10 cellular contexts compared by ENCODE assay signal in genomic region chr5:173016069-173016455, GRCh38. TPM values are rescaled to one million over a fixed set of nuclear protein-coding genes. Genes with fewer than 3 reads are reported as not detected.
A peak's percentile ranks its signal among the peaks of the same experiment; 100 is the strongest.
DNase-seq lines count a peak whose midpoint lies in the region; ATAC-seq and TF ChIP-seq lines count a peak whose summit lies in the region.
"Had no signal": no experiment of that assay in that cellular context is flagged by ENCODE, and none has a peak within 500 bp of the region (broad histone marks: within the 10 kb centered on the region; RNA-seq: fewer than 3 reads in every experiment).

No MANE protein-coding gene starts in this region.

- H3K27me3 Mint-ChIP-seq in osteocyte (ENCODE audit: unreplicated experiment): no peaks in the 10 kb centered on the region

- H3K9me3 Mint-ChIP-seq in osteocyte (ENCODE audit: unreplicated experiment): no peaks in the 10 kb centered on the region

- H3K9me3 ChIP-seq in PC-3 (ENCODE audit: low read length): no peaks in the 10 kb centered on the region
- no peaks in the 10 kb centered on the region for H3K9me3 ChIP-seq in endocrine pancreas (ENCODE audit: control insufficient read depth, low read length)

- H3F3A ChIP-seq in PC-3 (ENCODE audit: low read length, unreplicated experiment): no peaks in the 10 kb centered on the region

- H3K4me2 ChIP-seq in PC-3 (ENCODE audit: low read length): peak overlapping the region; percentile 31

- no peak for TF ChIP-seq CTCF in PC-3 (conservative IDR thresholded peaks at IDR 0.05; ENCODE audit: low read depth, low read length)
- no peak for TF ChIP-seq CTCF in osteocyte (IDR thresholded peaks at IDR 0.05)

- peaks cover 17% of the 10 kb centered on the region for H4K20me1 ChIP-seq in PC-3 (ENCODE audit: low read length)

- no TSS peak for BruUV-seq in PC-3 (replicated peaks; lab: Mats Ljungman, UMichigan)

- peak overlapping the region; percentile 8; the same call in 1 of the 2 replicates for H3K4me3 ChIP-seq in ACC112 (ENCODE audit: low read depth, low read length)
- no peak overlapping the region for H3K4me3 ChIP-seq in PC-3 (ENCODE audit: low read length)
- H3K4me3 ChIP-seq in endocrine pancreas (ENCODE audit: control insufficient read depth, insufficient read depth, low read length): peak overlapping the region; percentile 25

- DNase-seq in PC-3 (no peak), osteocyte (ENCODE audit: extremely low spot score, unreplicated experiment) (no peak), NCI-H1105 (lab: John Stamatoyannopoulos, UW) (no peak), NCI-H526 treated with DMSO at 0.1 percent for 48 hours (lab: John Stamatoyannopoulos, UW) (no peak), cerebellar nuclear complex (lab: John Stamatoyannopoulos, UW) (no peak)
- DNase-seq: DMS79 treated with DMSO at 0.1 percent for 48 hours, erythroblast had no signal

- CTCF ChIA-PET in PC-3 (lab: Charles Lee): no interaction called here

- peak overlapping the region; percentile 5 for H3K4me3 Mint-ChIP-seq in osteocyte (ENCODE audit: unreplicated experiment)

- peaks cover 32% of the 10 kb centered on the region for H3K4me1 Mint-ChIP-seq in osteocyte (ENCODE audit: unreplicated experiment)

- peak overlapping the region; percentile 65; the same call in 1 of the 2 replicates for H3K27ac ChIP-seq in ACC112 (ENCODE audit: low read depth, low read length)
- peak overlapping the region; percentile 58 for H3K27ac ChIP-seq in PC-3 (ENCODE audit: low read length)

- H3K9ac ChIP-seq in PC-3 (ENCODE audit: low read length) (no peak overlapping the region), endocrine pancreas (ENCODE audit: control insufficient read depth, insufficient read depth, low read length) (no peak overlapping the region)

- H3K36me3 Mint-ChIP-seq in osteocyte (ENCODE audit: unreplicated experiment): peaks cover 16% of the 10 kb centered on the region

- no peaks in the 10 kb centered on the region for H3K9me2 ChIP-seq in PC-3 (replicated peaks; ENCODE audit: low read length)

- H3K79me2 ChIP-seq in ACC112 (ENCODE audit: control insufficient read depth, insufficient read depth, low read length, unreplicated experiment) (peaks cover 57% of the 10 kb centered on the region), PC-3 (ENCODE audit: low read length) (peaks cover 83% of the 10 kb centered on the region)

- H3K36me3 ChIP-seq in ACC112 (ENCODE audit: insufficient read depth, low read length) (no peaks in the 10 kb centered on the region; the same call in 1 of the 2 replicates), PC-3 (ENCODE audit: low read depth, low read length) (peaks cover 13% of the 10 kb centered on the region; the same call in 1 of the 2 replicates), endocrine pancreas (ENCODE audit: control insufficient read depth, insufficient read depth, low read length) (no peaks in the 10 kb centered on the region)

- ATAC-seq in PC-3: peak; percentile 5; the same call in 1 of the 2 replicates
- ATAC-seq in GM18511 (IDR thresholded peaks at IDR 0.05; ENCODE audit: unreplicated experiment): no peak

- intact Hi-C loops in PC-3 (cut with micrococcal nuclease): loop anchor here (2.0 to 5.0 kb wide), 2 partner anchors 31 to 41 kb away; partner anchors contain the start of gene CREBRF

- H2AFZ ChIP-seq in ACC112 (ENCODE audit: low read length, unreplicated experiment) (no peak overlapping the region), PC-3 (ENCODE audit: low read length) (no peak overlapping the region)

- H3K27me3 ChIP-seq in ACC112 (ENCODE audit: insufficient read depth, low read length) (no peaks in the 10 kb centered on the region), PC-3 (ENCODE audit: low read length) (no peaks in the 10 kb centered on the region), endocrine pancreas (ENCODE audit: control insufficient read depth, insufficient read depth, low read length) (no peaks in the 10 kb centered on the region)

- POLR2A ChIA-PET in PC-3 (lab: Charles Lee; ENCODE audit: unreplicated experiment): no interaction called here

- H3K27ac Mint-ChIP-seq in osteocyte (ENCODE audit: unreplicated experiment): peak overlapping the region; percentile 84

- H3K4me1 ChIP-seq in ACC112 (ENCODE audit: control insufficient read depth, insufficient read depth, low read length, unreplicated experiment) (peaks cover 25% of the 10 kb centered on the region), PC-3 (ENCODE audit: insufficient read depth, low read length) (peaks cover 22% of the 10 kb centered on the region), endocrine pancreas (ENCODE audit: control insufficient read depth, insufficient read depth, low read length) (peaks cover 5% of the 10 kb centered on the region)

RNA-seq across cellular contexts. Expression of gene ATP6V0E1, which starts 32.5 kb away (rescaled TPM):
- total RNA-seq in PC-3 (2014; rRNA removed) (154 and 162 TPM in 2 replicates), osteocyte (261 and 282 TPM in 2 replicates)

RNA-seq across cellular contexts. Expression of gene CREBRF, which starts 40.1 kb away (rescaled TPM):
- 2.0 and 4.9 TPM in 2 replicates for total RNA-seq in PC-3 (2014; rRNA removed)
- total RNA-seq in osteocyte: 22.3 and 23.8 TPM in 2 replicates

RNA-seq across cellular contexts. Expression of gene RPL26L1, which starts 56.8 kb away (rescaled TPM):
- 73.9 and 93.1 TPM in 2 replicates for total RNA-seq in PC-3 (2014; rRNA removed)
- 43.5 and 45.1 TPM in 2 replicates for total RNA-seq in osteocyte
